Comparison of ENCODE assay signal across 32 cellular contexts in the genomic region with DNA sequence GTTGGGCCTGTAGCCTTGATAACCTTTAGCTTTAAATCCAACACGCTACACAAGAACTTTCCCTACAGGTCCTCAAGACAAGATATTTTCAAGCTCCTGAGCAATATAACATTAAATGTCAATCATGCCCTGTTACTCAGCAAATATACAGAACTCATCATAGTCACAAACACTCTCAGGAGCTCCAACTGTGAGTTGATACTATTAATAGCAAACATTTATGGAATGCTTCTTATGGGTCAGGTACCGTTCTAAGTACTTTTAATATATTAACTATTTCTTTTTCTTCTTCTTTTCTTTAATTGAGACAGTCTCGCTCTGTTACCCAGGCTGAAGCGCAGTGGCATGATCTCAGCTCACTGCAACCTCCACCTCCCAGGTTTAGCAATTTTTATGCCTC. TPM values are rescaled to one million over a fixed set of nuclear protein-coding genes. Genes with fewer than 3 reads are reported as not detected.
DNase-seq lines count a peak whose midpoint lies in the region; ATAC-seq, FAIRE-seq and TF ChIP-seq lines count a peak whose summit lies in the region.
"Had no signal": no experiment of that assay in that cellular context is flagged by ENCODE, and none has a peak within 500 bp of the region (broad histone marks: within the 10 kb centered on the region; RNA-seq: fewer than 3 reads in every experiment).

No MANE protein-coding gene starts in this region.

- H3K9me3 Mint-ChIP-seq in nephron (no peaks in the 10 kb centered on the region), T-cell (no peaks in the 10 kb centered on the region)
- H3K9me3 Mint-ChIP-seq: activated T-helper 17 cell treated with anti-CD3 and anti-CD28 coated beads, Interleukin-2, amount 50 U/mL, for 72 hours; CD4-positive, alpha-beta T cell; dendritic cell treated with granulocyte-macrophage colony-stimulating factor and Interleukin-4, amounts not matched to agents 40 ng/mL and 50 ng/mL, for 4 days; endodermal cell; GM23338; HFFc6; memory B cell; neural progenitor cell had no signal

- H3K4me1 Mint-ChIP-seq in nephron (peaks cover 18% of the 10 kb centered on the region), T-cell (peaks cover 12 to 25% (median 25%) of the 10 kb centered on the region in 3 donors)
- H3K4me1 Mint-ChIP-seq: endodermal cell, GM23338, neural progenitor cell had no signal

- TF ChIP-seq POLR2A in GM12892 (IDR thresholded peaks at IDR 0.05; ENCODE audit: low read depth, low read length), result no peak

- TF ChIP-seq CTCF in VCaP (conservative IDR thresholded peaks at IDR 0.05) (no peak), heart right ventricle (IDR thresholded peaks at IDR 0.05) (no peak), nephron (IDR thresholded peaks at IDR 0.05; ENCODE audit: unreplicated experiment in 3 of 3) (no peak)

- FAIRE-seq in GM12892 (lab: Jason Lieb, UNC), result peak; percentile 5
- FAIRE-seq: bronchial epithelial cell, D721Med, HTR-8/SVneo, pancreas had no signal

- 70 to 76% methylated on average over 4 of the region's 4 CpGs for WGBS in heart right ventricle, 2 donors

- ATAC-seq in heart right ventricle (peak in 3 of 8 donors; percentile 41 to 62 (median 45)), T-cell (replicated peaks in 1 of 4) (no peak)
- ATAC-seq: GM23338 had no signal

- no peak overlapping the region for H3K4me3 ChIP-seq in heart right ventricle
- H3K4me3 ChIP-seq: esophagus muscularis mucosa, GM23338, neural progenitor cell, pancreas, Peyer's patch, tibial artery had no signal

- H3K27ac Mint-ChIP-seq in nephron (peak overlapping the region; percentile 74 to 93 (median 93)), T-cell (no peak overlapping the region)
- H3K27ac Mint-ChIP-seq: activated T-helper 17 cell treated with anti-CD3 and anti-CD28 coated beads, Interleukin-2, amount 50 U/mL, for 72 hours; CD4-positive, alpha-beta T cell; dendritic cell treated with granulocyte-macrophage colony-stimulating factor and Interleukin-4, amounts not matched to agents 40 ng/mL and 50 ng/mL, for 4 days; endodermal cell; GM23338; neural progenitor cell had no signal

- H3K36me3 Mint-ChIP-seq in nephron (ENCODE audit: low read depth) (peaks cover 6% of the 10 kb centered on the region), T-cell (peaks cover 18% of the 10 kb centered on the region)
- H3K36me3 Mint-ChIP-seq: memory B cell had no signal

- CTCF ChIA-PET in T-cell (lab: Charles Lee), result interaction anchor here (0.5 to 1.5 kb wide), 4 partner anchors 13 to 138 kb away, joined by 3 to 12 read pairs (median 3); no protein-coding TSS in a partner anchor

- H3K27ac ChIP-seq in VCaP (peak overlapping the region; percentile 25), heart right ventricle (peak overlapping the region in 9 of 10 donors; percentile 11 to 73 (median 60))
- H3K27ac ChIP-seq: esophagus muscularis mucosa, neural progenitor cell, tibial artery had no signal

- H3K27me3 ChIP-seq in heart right ventricle, result no peaks in the 10 kb centered on the region
- H3K27me3 ChIP-seq: esophagus muscularis mucosa, neural progenitor cell, pancreas, Peyer's patch, tibial artery had no signal

- no peak overlapping the region for H3K4me3 Mint-ChIP-seq in nephron
- H3K4me3 Mint-ChIP-seq in T-cell, result no peak overlapping the region
- H3K4me3 Mint-ChIP-seq: activated T-helper 17 cell treated with anti-CD3 and anti-CD28 coated beads, Interleukin-2, amount 50 U/mL, for 72 hours; CD4-positive, alpha-beta T cell; dendritic cell treated with granulocyte-macrophage colony-stimulating factor and Interleukin-4, amounts not matched to agents 40 ng/mL and 50 ng/mL, for 4 days; endodermal cell; GM23338; HFFc6; memory B cell; neural progenitor cell had no signal

- POLR2A ChIA-PET in T-cell (lab: Charles Lee), result interaction anchor here in 1 of 2 donors (0.6 to 0.8 kb wide), 3 partner anchors 42 to 1100 kb away, joined by 3 to 9 read pairs (median 3); no protein-coding TSS in a partner anchor

- peaks cover 0 to 41% (median 19%) of the 10 kb centered on the region in 9 donors for H3K4me1 ChIP-seq in heart right ventricle
- H3K4me1 ChIP-seq: neural progenitor cell had no signal

- H3K27me3 Mint-ChIP-seq in nephron (ENCODE audit: low read depth), result no peaks in the 10 kb centered on the region
- no peaks in the 10 kb centered on the region for H3K27me3 Mint-ChIP-seq in T-cell
- H3K27me3 Mint-ChIP-seq: activated T-helper 17 cell treated with anti-CD3 and anti-CD28 coated beads, Interleukin-2, amount 50 U/mL, for 72 hours; CD4-positive, alpha-beta T cell; dendritic cell treated with granulocyte-macrophage colony-stimulating factor and Interleukin-4, amounts not matched to agents 40 ng/mL and 50 ng/mL, for 4 days; memory B cell had no signal

- H3K9me3 ChIP-seq in heart right ventricle, result no peaks in the 10 kb centered on the region
- H3K9me3 ChIP-seq: esophagus muscularis mucosa, pancreas, Peyer's patch, tibial artery had no signal

- DNase-seq in GM12892 (ENCODE audit: insufficient read length) (no peak), heart right ventricle (no peak), NCI-H446 (lab: John Stamatoyannopoulos, UW) (no peak), HT-29 (ENCODE audit: low spot score) (no peak), NCI-H2029 treated with DMSO at 0.1 percent for 48 hours (lab: John Stamatoyannopoulos, UW) (no peak), T-cell (no peak)
- DNase-seq: activated CD4-positive, alpha-beta T cell treated with anti-CD3 and anti-CD28 coated beads for 4 hours; activated naive CD4-positive, alpha-beta T cell treated with anti-CD3 and anti-CD28 coated beads, Interleukin-2, amount 50 U/mL, for 16 hours; amygdala; CD4-positive, alpha-beta T cell; endodermal cell; KBM-7; NCI-H1105; NCI-H187; NCI-H526 treated with DMSO at 0.1 percent for 48 hours; pancreas; Peyer's patch; stimulated activated CD4-positive, alpha-beta T cell treated with anti-CD3 and anti-CD28 coated beads, Interleukin-4, amount 100 ng/mL, for 1 hour; T-helper 9 cell; tibial artery had no signal

- peaks cover 0 to 22% (median 0%) of the 10 kb centered on the region in 9 donors for H3K36me3 ChIP-seq in heart right ventricle
- H3K36me3 ChIP-seq: neural progenitor cell had no signal

- intact Hi-C loops in heart right ventricle (cut with DNase I), result no loop called here

RNA-seq across cellular contexts. Expression of a gene that starts 10.1 kb away (rescaled TPM):
- 20.2 TPM for polyA plus RNA-seq in GM12892 (2012; ENCODE audit: missing spikeins)
- 10 to 100 TPM; 15.2 to 22.1 (median 17.7) TPM for total RNA-seq in heart right ventricle
- 1 to 10 TPM; 3.6 to 9.3 TPM for polyA plus RNA-seq in heart right ventricle
- 4.4 and 6.7 TPM in 2 replicates for total RNA-seq in HT-29 (2014; rRNA removed; shearing (Covaris generic))
- total RNA-seq in T-cell, result 10 to 100 TPM; 15.0 to 20.2 (median 16.7) TPM

Comparison
In these comparisons a context has a peak if more than half of its experiments do, and no peak if none do; other contexts are left out.
1. H3K27ac Mint-ChIP-seq: peak in nephron (3 of 3); none in T-cell (0 of 2).